23 cellular contexts compared by ENCODE assay signal in genomic region chr6:100304575-100304974, GRCh38.
A peak's percentile ranks its signal among the peaks of the same experiment; 100 is the strongest.
DNase-seq lines count a peak whose midpoint lies in the region; ATAC-seq and TF ChIP-seq lines count a peak whose summit lies in the region.
"Had no signal": no experiment of that assay in that cellular context is flagged by ENCODE, and none has a peak within 500 bp of the region (broad histone marks: within the 10 kb centered on the region; RNA-seq: fewer than 3 reads in every experiment).

No MANE protein-coding gene starts in this region.

- POLR2A ChIA-PET in HEK293T (lab: Yijun Ruan, JAX): interaction anchor here (1.3 kb wide), 1 partner anchor 160 kb away, joined by 4 read pairs; the partner anchor contains the start of gene SIM1

- ATAC-seq in GM19023 (IDR thresholded peaks at IDR 0.05; ENCODE audit: unreplicated experiment) (no peak), HG03378 (IDR thresholded peaks at IDR 0.05; ENCODE audit: unreplicated experiment) (no peak)
- ATAC-seq: body of pancreas; natural killer cell treated with Interleukin-12 subunit alpha and Interleukin-12 subunit beta and Interleukin-15 and Interleukin-18, amount 100 ng/mL, for 72 hours; right cardiac atrium had no signal

- CTCF ChIA-PET in HEK293T (lab: Yijun Ruan, JAX): interaction anchor here (0.6 to 1.0 kb wide), 3 partner anchors 38 to 160 kb away, joined by 3 to 4 read pairs (median 3); partner anchors contain the start of gene SIM1

- DNase-seq in HEK293T (ENCODE audit: extremely low spot score): peak; percentile 11
- peak; percentile 43 for DNase-seq in NB4 (ENCODE audit: low read depth)
- DNase-seq in choroid plexus epithelial cell (ENCODE audit: low read depth): peak; percentile 18
- no peak for DNase-seq in G401 (ENCODE audit: low spot score)
- no peak for DNase-seq in NCI-H1436 treated with DMSO at 0.1 percent for 48 hours (lab: John Stamatoyannopoulos, UW)
- DNase-seq: activated CD4-positive, CD25-positive, alpha-beta regulatory T cell; activated naive CD4-positive, alpha-beta T cell treated with Interleukin-2 at 50 U/mL for 16 hours; adrenal gland; body of pancreas; CD4-positive, CD25-positive, alpha-beta regulatory T cell; cerebellar nuclear complex; GOT3; KG1; kidney; NCI-H146; NCI-H510A; PC-9; right cardiac atrium; SHP77 treated with DMSO at 0.1 percent for 48 hours; upper lobe of left lung had no signal

- no peak for TF ChIP-seq CTCF in NB4 (IDR thresholded peaks at IDR 0.05; ENCODE audit: low read depth, low read length)
- no peak for TF ChIP-seq CTCF in choroid plexus epithelial cell (conservative IDR thresholded peaks at IDR 0.05; ENCODE audit: low read depth, low read length)

- TF ChIP-seq POLR2A in NB4 (IDR thresholded peaks at IDR 0.05; ENCODE audit: extremely low read depth, insufficient read length): no peak

- no peak overlapping the region for H3K4me3 ChIP-seq in NB4 (ENCODE audit: low read depth, low read length)
- H3K4me3 ChIP-seq in choroid plexus epithelial cell (ENCODE audit: low read depth, low read length): no peak overlapping the region
- H3K4me3 ChIP-seq: adrenal gland, body of pancreas, PC-9, upper lobe of left lung had no signal

- in situ Hi-C loops in G401 (cut with HindIII; ENCODE audit: low sequenced_read_pairs): no loop called here

TF ChIP-seq in HEK293T, 16 proteins besides CTCF, POLR2A, EP300 and RAD21:
- TF ChIP-seq ZNF384 (IDR thresholded peaks at IDR 0.05) (peak; percentile 59; the same call in 1 of the 2 replicates), ELF4 (IDR thresholded peaks at IDR 0.05) (no peak)

Comparison
In these comparisons a context has a peak if more than half of its experiments do, and no peak if none do; other contexts are left out.
1. DNase-seq: peak in HEK293T (single experiment), NB4 (single experiment) and choroid plexus epithelial cell (single experiment); none in G401 (single experiment) and NCI-H1436 treated with DMSO at 0.1 percent for 48 hours (single experiment).